In genomic region chr11:71425851-71426250, GRCh38 we compare ENCODE assay signal across 17 cellular contexts. TPM values are rescaled to one million over a fixed set of nuclear protein-coding genes. Genes with fewer than 3 reads are reported as not detected.
DNase-seq lines count a peak whose midpoint lies in the region; ATAC-seq, FAIRE-seq and TF ChIP-seq lines count a peak whose summit lies in the region.
"Had no signal": no experiment of that assay in that cellular context is flagged by ENCODE, and none has a peak within 500 bp of the region (broad histone marks: within the 10 kb centered on the region; RNA-seq: fewer than 3 reads in every experiment).

No MANE protein-coding gene starts in this region.

- H3K9me3 ChIP-seq in GM12878 (replicated peaks; ENCODE audit: control insufficient read depth, insufficient read depth, low read length), result peaks cover 2% of the 10 kb centered on the region; the same call in 1 of the 3 replicates
- H3K9me3 ChIP-seq: lower lobe of right lung had no signal

- SMC1A ChIA-PET in GM12878 (lab: Charles Lee; ENCODE audit: uncharacterized antibody, unreplicated experiment), result interaction anchor here (0.8 kb wide), 1 partner anchor 24 kb away, joined by 3 read pairs; no protein-coding TSS in a partner anchor

- no peak for TF ChIP-seq EP300 in GM12878 (IDR thresholded peaks at IDR 0.05; ENCODE audit: borderline replicate concordance in 1 of 2, control insufficient read depth in 1 of 2, low read depth in 2 of 2, low read length in 2 of 2)

- H3K27me3 ChIP-seq in GM12878 (replicated peaks in 1 of 2; ENCODE audit: control insufficient read depth in 2 of 2, insufficient read depth in 2 of 2, low read length in 1 of 2), result no peaks in the 10 kb centered on the region

- ATAC-seq in GM12878, result peak; percentile 30; the same call in 1 of the 3 replicates
- ATAC-seq: naive thymus-derived CD8-positive, alpha-beta T cell had no signal

- CTCF ChIA-PET in GM12878 (lab: Yijun Ruan, JAX), result interaction anchor here (1.2 to 1.9 kb wide), 3 partner anchors 54 to 138 kb away, joined by 3 to 6 read pairs (median 3); no protein-coding TSS in a partner anchor

- POLR2A ChIA-PET in GM12878 (lab: Charles Lee), result interaction anchor here (1.0 to 1.4 kb wide), 2 partner anchors 21 to 23 kb away, joined by 3 read pairs; partner anchors contain the start of gene DHCR7

- FAIRE-seq in GM12878 (lab: Jason Lieb, UNC), result peak; percentile 83

- H3K4me3 Mint-ChIP-seq in activated T-cell treated with anti-CD3 and anti-CD28 coated beads, Interleukin-2, amount 50 U/mL, for 24 hours, result no peak overlapping the region
- H3K4me3 Mint-ChIP-seq: activated naive CD8-positive, alpha-beta T cell treated with anti-CD3 and anti-CD28 coated beads, Interleukin-2, amount 10 ng/mL, durations not matched to agents 7 days and 5 days; B cell; naive thymus-derived CD8-positive, alpha-beta T cell had no signal

- H3K9me3 Mint-ChIP-seq in activated T-cell treated with anti-CD3 and anti-CD28 coated beads, Interleukin-2, amount 50 U/mL, for 24 hours, result no peaks in the 10 kb centered on the region
- H3K9me3 Mint-ChIP-seq: activated naive CD8-positive, alpha-beta T cell treated with anti-CD3 and anti-CD28 coated beads, Interleukin-2, amount 10 ng/mL, durations not matched to agents 7 days and 5 days had no signal

- no TSS peak for BruUV-seq in GM12878 (replicated peaks; lab: Mats Ljungman, UMichigan)

- DNase-seq in activated T-cell treated with anti-CD3 and anti-CD28 coated beads, Interleukin-2, amount 50 U/mL, for 24 hours, result no peak
- DNase-seq in activated T-cell treated with anti-CD3 and anti-CD28 coated beads for 4 hours (no peak), M059J (ENCODE audit: low read depth) (peak; percentile 51), GM12878 (ENCODE audit: low read depth, low spot score) (no peak), renal cortical epithelial cell (ENCODE audit: low read depth) (peak; percentile 65), HT-29 (ENCODE audit: low spot score) (no peak), KBM-7 (no peak), DMS114 treated with DMSO at 0.1 percent for 48 hours (lab: John Stamatoyannopoulos, UW; ENCODE audit: unreplicated experiment) (no peak)
- DNase-seq: activated CD8-positive, alpha-beta memory T cell treated with anti-CD3 and anti-CD28 coated beads, Interleukin-2, amount 50 U/mL, for 48 hours; activated naive CD8-positive, alpha-beta T cell treated with anti-CD3 and anti-CD28 coated beads, Interleukin-2, amount 10 ng/mL, durations not matched to agents 7 days and 5 days; DMS153; effector CD4-positive, alpha-beta T cell; lower lobe of right lung; naive thymus-derived CD8-positive, alpha-beta T cell; substantia nigra had no signal

- no peaks in the 10 kb centered on the region for H3K36me3 ChIP-seq in GM12878 (ENCODE audit: control insufficient read depth in 2 of 2, insufficient read depth in 2 of 2, low read length in 1 of 2)
- H3K36me3 ChIP-seq: lower lobe of right lung had no signal

- peak overlapping the region; percentile 13 for H3K27ac Mint-ChIP-seq in activated T-cell treated with anti-CD3 and anti-CD28 coated beads, Interleukin-2, amount 50 U/mL, for 24 hours
- H3K27ac Mint-ChIP-seq: activated naive CD8-positive, alpha-beta T cell treated with anti-CD3 and anti-CD28 coated beads, Interleukin-2, amount 10 ng/mL, durations not matched to agents 7 days and 5 days; B cell; naive thymus-derived CD8-positive, alpha-beta T cell had no signal

- H3K4me3 ChIP-seq in GM12878, result no peak overlapping the region
- H3K4me3 ChIP-seq: lower lobe of right lung had no signal

- intact Hi-C loops in GM12878 (cut with micrococcal nuclease; ENCODE audit: unreplicated experiment), result loop anchor here (10.0 kb wide), 1 partner anchor 139 kb away; the partner anchor contains the start of gene KRTAP5-10

- no peak for TF ChIP-seq POLR2A in GM12878 (IDR thresholded peaks at IDR 0.05; ENCODE audit: low read depth, low read length)

- no peak overlapping the region for H3K4me2 ChIP-seq in GM12878 (ENCODE audit: control insufficient read depth, insufficient read depth)

- H3K4me1 ChIP-seq in GM12878 (ENCODE audit: control insufficient read depth, insufficient read depth, low read length), result peaks cover 33% of the 10 kb centered on the region
- H3K4me1 ChIP-seq: lower lobe of right lung had no signal

- in situ Hi-C loops in GM12878 (cut with MboI), result no loop called here
- in situ Hi-C loops in KBM-7 (cut with MboI; ENCODE audit: low pct_unique_long_range_greater_than_20kb, low sequenced_read_pairs), result no loop called here

- TF ChIP-seq CTCF in GM12878 (IDR thresholded peaks at IDR 0.05 in 2 of 3, conservative IDR thresholded peaks at IDR 0.05 in 1 of 3; ENCODE audit: control insufficient read depth in 2 of 3, extremely low read depth in 1 of 3, insufficient read depth in 1 of 3, low read depth in 3 of 3, low read length in 3 of 3), result no peak

- no peak overlapping the region for H3K27ac ChIP-seq in GM12878 (ENCODE audit: control insufficient read depth, insufficient read depth)
- H3K27ac ChIP-seq: lower lobe of right lung, VCaP had no signal

- H3K27me3 Mint-ChIP-seq in activated T-cell treated with anti-CD3 and anti-CD28 coated beads, Interleukin-2, amount 50 U/mL, for 24 hours, result no peaks in the 10 kb centered on the region
- H3K27me3 Mint-ChIP-seq: B cell had no signal

- peaks cover 15% of the 10 kb centered on the region for H3K4me1 Mint-ChIP-seq in activated T-cell treated with anti-CD3 and anti-CD28 coated beads, Interleukin-2, amount 50 U/mL, for 24 hours (ENCODE audit: low read depth)

- RAD21 ChIA-PET in GM12878 (lab: Charles Lee; ENCODE audit: unreplicated experiment), result interaction anchor here (1.7 kb wide), 1 partner anchor 27 kb away, joined by 5 read pairs; the partner anchor contains the start of gene NADSYN1

- TF ChIP-seq RAD21 in GM12878 (IDR thresholded peaks at IDR 0.05; ENCODE audit: insufficient read depth, low read depth, low read length), result no peak

- H3K36me3 Mint-ChIP-seq in activated T-cell treated with anti-CD3 and anti-CD28 coated beads, Interleukin-2, amount 50 U/mL, for 24 hours (ENCODE audit: low read depth), result no peaks in the 10 kb centered on the region
- H3K36me3 Mint-ChIP-seq: activated naive CD8-positive, alpha-beta T cell treated with anti-CD3 and anti-CD28 coated beads, Interleukin-2, amount 10 ng/mL, durations not matched to agents 7 days and 5 days had no signal

- no peak overlapping the region for H2AFZ ChIP-seq in GM12878 (ENCODE audit: control insufficient read depth, low read depth, low read length)

- H3K79me2 ChIP-seq in GM12878 (ENCODE audit: control insufficient read depth, insufficient read depth, low read length), result no peaks in the 10 kb centered on the region

- H3K9ac ChIP-seq in GM12878 (ENCODE audit: control insufficient read depth, insufficient read depth, low read length), result no peak overlapping the region

- WGBS in GM12878 (ENCODE audit: insufficient coverage, insufficient replicate concordance, low lambda C conversion rate, missing lambda C conversion rate), result 7% methylated on average over 4 of the region's 4 CpGs

- H4K20me1 ChIP-seq in GM12878 (ENCODE audit: control insufficient read depth, insufficient read depth), result no peaks in the 10 kb centered on the region

TF ChIP-seq in GM12878, 131 proteins besides CTCF, POLR2A, EP300 and RAD21 (continues in another document):
- TF ChIP-seq WRNIP1 (IDR thresholded peaks at IDR 0.05; ENCODE audit: borderline replicate concordance, low read depth, low read length), result no peak
- TF ChIP-seq TCF7 (IDR thresholded peaks at IDR 0.05; ENCODE audit: borderline replicate concordance), result no peak
- TF ChIP-seq IKZF2 (IDR thresholded peaks at IDR 0.05), result no peak

RNA-seq across cellular contexts. Expression of gene DHCR7, which starts 22.3 kb away (rescaled TPM):
- total RNA-seq in M059J (2014; rRNA removed; shearing (Covaris generic)), result 99.2 and 123 TPM in 2 replicates
- total RNA-seq in GM12878 (2013; cell fraction: nucleolus; rRNA removed), result 48.9 and 54.3 TPM in 2 replicates
- total RNA-seq in GM12878 (2014; rRNA removed) (86.7 and 92.6 TPM in 2 replicates), GM12878 (2014; rRNA removed; fragmentation: Illumina TruSeq; extraction: Trizol) (30.7 and 31.2 TPM in 2 replicates), GM12878 (2021) (115 and 126 TPM in 2 replicates), renal cortical epithelial cell (28.0 and 58.7 TPM in 2 replicates)
- polyA plus RNA-seq in GM12878 (2011; ENCODE audit: low read depth), result 47.8 TPM
- polyA plus RNA-seq in GM12878 (2011; rRNA removed) (36.1 and 106 TPM in 2 replicates), GM12878 (2014; fragmentation: Illumina TruSeq; extraction: Trizol) (54.0 and 92.0 TPM in 2 replicates), GM12878 (2014; fragmentation: Nextera tagmentation; extraction: Ambion mirVana) (10 to 100 TPM in 1 of 2 experiments, 1 to 10 TPM in 1; 4.2 to 13.8 TPM), GM12878 (2014; rRNA removed) (67.8 and 79.5 TPM in 2 replicates), GM12878 (2016; fragmentation: Nextera tagmentation; extraction: Ambion mirVana) (10 to 100 TPM; 46.1 to 47.8 TPM)
- 89.5 and 113 TPM in 2 replicates for polyA plus RNA-seq in GM12878 (2011; cell fraction: cytosol; rRNA removed)
- polyA plus RNA-seq in GM12878 (2011; cell fraction: nucleus; rRNA removed), result 78.6 and 90.6 TPM in 2 replicates
- polyA plus RNA-seq in GM12878 (2012), result 84.3 and 96.6 TPM in 2 replicates
- 90.8 and 101 TPM in 2 replicates for polyA minus RNA-seq in GM12878 (2011; rRNA and poly(A)+ RNA removed)
- 66.6 and 73.7 TPM in 2 replicates for polyA minus RNA-seq in GM12878 (2011; cell fraction: cytosol; rRNA and poly(A)+ RNA removed)
- polyA minus RNA-seq in GM12878 (2011; cell fraction: nucleus; rRNA and poly(A)+ RNA removed), result 26.7 and 44.7 TPM in 2 replicates
- 369 and 407 TPM in 2 replicates for total RNA-seq in HT-29 (2014; rRNA removed; shearing (Covaris generic))

RNA-seq across cellular contexts. Expression of gene NADSYN1, which starts 27.2 kb away (rescaled TPM):
- 21.1 and 23.8 TPM in 2 replicates for total RNA-seq in M059J (2014; rRNA removed; shearing (Covaris generic))
- total RNA-seq in GM12878 (2013; cell fraction: nucleolus; rRNA removed), result 486 and 543 TPM in 2 replicates
- total RNA-seq in GM12878 (2014; rRNA removed), result 83.2 and 89.2 TPM in 2 replicates
- 57.4 and 57.5 TPM in 2 replicates for total RNA-seq in GM12878 (2014; rRNA removed; fragmentation: Illumina TruSeq; extraction: Trizol)
- 83.1 and 90.2 TPM in 2 replicates for total RNA-seq in GM12878 (2021)
- polyA plus RNA-seq in GM12878 (2011; ENCODE audit: low read depth), result 55.1 TPM
- 62.0 and 75.2 TPM in 2 replicates for polyA plus RNA-seq in GM12878 (2011; rRNA removed)
- polyA plus RNA-seq in GM12878 (2011; cell fraction: cytosol; rRNA removed), result 73.7 and 88.1 TPM in 2 replicates
- polyA plus RNA-seq in GM12878 (2011; cell fraction: nucleus; rRNA removed), result 631 and 743 TPM in 2 replicates
- 104 and 105 TPM in 2 replicates for polyA plus RNA-seq in GM12878 (2012)
- polyA plus RNA-seq in GM12878 (2014; fragmentation: Illumina TruSeq; extraction: Trizol), result 51.4 and 57.4 TPM in 2 replicates
- polyA plus RNA-seq in GM12878 (2014; fragmentation: Nextera tagmentation; extraction: Ambion mirVana), result 10 to 100 TPM; 12.2 to 18.8 TPM
- polyA plus RNA-seq in GM12878 (2014; rRNA removed), result 88.9 and 89.0 TPM in 2 replicates
- 10 to 100 TPM; 66.7 to 72.3 TPM for polyA plus RNA-seq in GM12878 (2016; fragmentation: Nextera tagmentation; extraction: Ambion mirVana)
- polyA minus RNA-seq in GM12878 (2011; rRNA and poly(A)+ RNA removed), result 119 and 154 TPM in 2 replicates
- 29.8 and 31.1 TPM in 2 replicates for polyA minus RNA-seq in GM12878 (2011; cell fraction: cytosol; rRNA and poly(A)+ RNA removed)
- 209 and 266 TPM in 2 replicates for polyA minus RNA-seq in GM12878 (2011; cell fraction: nucleus; rRNA and poly(A)+ RNA removed)
- 68.9 and 80.6 TPM in 2 replicates for total RNA-seq in renal cortical epithelial cell
- total RNA-seq in HT-29 (2014; rRNA removed; shearing (Covaris generic)), result 177 and 204 TPM in 2 replicates

Comparison
In these comparisons a context has a peak if more than half of its experiments do, and no peak if none do; other contexts are left out.
1. DNase-seq: peak in M059J (single experiment) and renal cortical epithelial cell (single experiment); none in activated T-cell treated with anti-CD3 and anti-CD28 coated beads, Interleukin-2, amount 50 U/mL, for 24 hours (single experiment), activated T-cell treated with anti-CD3 and anti-CD28 coated beads for 4 hours (single experiment), GM12878 (single experiment), HT-29 (single experiment), KBM-7 (single experiment) and DMS114 treated with DMSO at 0.1 percent for 48 hours (single experiment).